Comparison of ENCODE assay signal across 8 cellular contexts in the genomic region with DNA sequence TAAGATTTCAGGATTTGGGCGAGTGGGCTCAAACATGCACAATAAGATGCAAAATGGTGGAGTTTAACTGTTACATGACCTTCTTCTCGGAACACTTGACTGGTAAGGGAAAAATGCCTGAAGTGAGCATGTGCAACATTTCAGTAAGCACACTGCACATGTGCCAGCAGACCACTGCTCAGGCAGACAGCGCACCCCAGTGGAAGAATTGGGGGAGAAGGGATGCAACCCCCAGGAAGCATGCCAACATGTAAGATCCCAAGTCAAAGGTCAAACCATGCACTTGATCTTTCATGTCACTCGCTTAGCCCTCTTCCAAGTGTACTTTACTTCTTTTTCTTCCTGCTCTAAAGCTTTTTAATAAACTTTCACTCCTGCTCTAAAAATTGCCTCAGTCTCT.
A peak's percentile ranks its signal among the peaks of the same experiment; 100 is the strongest.
DNase-seq lines count a peak whose midpoint lies in the region; ATAC-seq lines count a peak whose summit lies in the region.

No MANE protein-coding gene starts in this region.

- H3K27me3 Mint-ChIP-seq in activated T-helper 17 cell treated with anti-CD3 and anti-CD28 coated beads, Interleukin-2, amount 50 U/mL, for 72 hours: no peaks in the 10 kb centered on the region
- H3K27me3 Mint-ChIP-seq in stimulated activated naive B cell treated with anti-CD40 and anti-IgM and Interleukin-4, amounts not matched to agents 10 μg/mL and 1 μg/mL and 100 μg/mL, for 72 hours: no peaks in the 10 kb centered on the region

- DNase-seq in DMS53 (lab: John Stamatoyannopoulos, UW) (peak; percentile 58), Kasumi-1 (lab: John Stamatoyannopoulos, UW) (peak; percentile 35 to 45), ureter (ENCODE audit: low spot score) (no peak), NCI-H2227 (lab: John Stamatoyannopoulos, UW; ENCODE audit: unreplicated experiment) (no peak), mesenteric fat pad (ENCODE audit: low spot score) (no peak)
- no peak for DNase-seq in stimulated activated naive B cell treated with anti-CD40 and anti-IgM and Interleukin-4, amounts not matched to agents 10 μg/mL and 1 μg/mL and 100 μg/mL, for 72 hours

- H3K36me3 Mint-ChIP-seq in activated T-helper 17 cell treated with anti-CD3 and anti-CD28 coated beads, Interleukin-2, amount 50 U/mL, for 72 hours (ENCODE audit: low read depth): no peaks in the 10 kb centered on the region
- no peaks in the 10 kb centered on the region for H3K36me3 Mint-ChIP-seq in stimulated activated naive B cell treated with anti-CD40 and anti-IgM and Interleukin-4, amounts not matched to agents 10 μg/mL and 1 μg/mL and 100 μg/mL, for 72 hours

- H3K4me1 Mint-ChIP-seq in activated T-helper 17 cell treated with anti-CD3 and anti-CD28 coated beads, Interleukin-2, amount 50 U/mL, for 72 hours: no peaks in the 10 kb centered on the region
- H3K4me1 Mint-ChIP-seq in stimulated activated naive B cell treated with anti-CD40 and anti-IgM and Interleukin-4, amounts not matched to agents 10 μg/mL and 1 μg/mL and 100 μg/mL, for 72 hours: no peaks in the 10 kb centered on the region

- H3K27ac Mint-ChIP-seq in activated T-helper 17 cell treated with anti-CD3 and anti-CD28 coated beads, Interleukin-2, amount 50 U/mL, for 72 hours: no peak overlapping the region
- H3K27ac Mint-ChIP-seq in stimulated activated naive B cell treated with anti-CD40 and anti-IgM and Interleukin-4, amounts not matched to agents 10 μg/mL and 1 μg/mL and 100 μg/mL, for 72 hours: no peak overlapping the region

- H3K9me3 Mint-ChIP-seq in activated T-helper 17 cell treated with anti-CD3 and anti-CD28 coated beads, Interleukin-2, amount 50 U/mL, for 72 hours: no peaks in the 10 kb centered on the region
- no peaks in the 10 kb centered on the region for H3K9me3 Mint-ChIP-seq in stimulated activated naive B cell treated with anti-CD40 and anti-IgM and Interleukin-4, amounts not matched to agents 10 μg/mL and 1 μg/mL and 100 μg/mL, for 72 hours

- peak; percentile 82 for ATAC-seq in GM19351 (IDR thresholded peaks at IDR 0.05; ENCODE audit: unreplicated experiment)
- peak; percentile 28 for ATAC-seq in activated T-helper 17 cell treated with anti-CD3 and anti-CD28 coated beads, Interleukin-2, amount 50 U/mL, for 72 hours (replicated peaks)
- ATAC-seq in stimulated activated naive B cell treated with anti-CD40 and anti-IgM and Interleukin-4, amounts not matched to agents 10 μg/mL and 1 μg/mL and 100 μg/mL, for 72 hours (replicated peaks): peak; percentile 59 to 63

- no peak overlapping the region for H3K4me3 Mint-ChIP-seq in activated T-helper 17 cell treated with anti-CD3 and anti-CD28 coated beads, Interleukin-2, amount 50 U/mL, for 72 hours
- no peak overlapping the region for H3K4me3 Mint-ChIP-seq in stimulated activated naive B cell treated with anti-CD40 and anti-IgM and Interleukin-4, amounts not matched to agents 10 μg/mL and 1 μg/mL and 100 μg/mL, for 72 hours

Comparison
In these comparisons a context has a peak if more than half of its experiments do, and no peak if none do; other contexts are left out.
1. DNase-seq: peak in DMS53 (single experiment) and Kasumi-1 (2 of 2); none in stimulated activated naive B cell treated with anti-CD40 and anti-IgM and Interleukin-4, amounts not matched to agents 10 μg/mL and 1 μg/mL and 100 μg/mL, for 72 hours (single experiment), ureter (single experiment), NCI-H2227 (single experiment) and mesenteric fat pad (single experiment).
2. ATAC-seq: peak in every context shown above with its lines; median percentile 82 in GM19351; 61 in stimulated activated naive B cell treated with anti-CD40 and anti-IgM and Interleukin-4, amounts not matched to agents 10 μg/mL and 1 μg/mL and 100 μg/mL, for 72 hours; 28 in activated T-helper 17 cell treated with anti-CD3 and anti-CD28 coated beads, Interleukin-2, amount 50 U/mL, for 72 hours.